ENCODE assay signal across 1 cellular context in the genomic region with DNA sequence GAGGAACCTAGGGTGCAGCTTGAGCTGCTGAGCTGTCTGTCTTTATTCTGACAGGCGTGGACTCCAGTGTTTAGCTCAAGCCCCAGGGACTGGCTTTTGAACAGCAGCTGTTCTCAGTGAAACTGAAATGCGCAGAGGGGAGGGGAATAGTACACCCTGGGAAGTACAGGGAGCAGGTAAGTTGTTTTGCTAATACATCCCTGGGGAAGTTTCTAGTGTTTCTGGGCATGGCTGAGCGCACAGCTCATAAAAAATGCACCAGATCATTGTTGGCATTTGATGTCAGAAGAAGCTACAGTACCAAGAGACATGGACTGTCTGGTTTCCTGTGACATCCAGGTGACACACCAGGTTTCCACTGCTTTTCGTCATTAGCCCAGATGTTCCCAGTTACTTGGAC.
TF ChIP-seq lines count a peak whose summit lies in the region.

No MANE protein-coding gene starts in this region.

TF ChIP-seq in H1, 55 proteins besides CTCF, POLR2A, EP300 and RAD21 (continued from another document):
- TF ChIP-seq PHF8 (conservative IDR thresholded peaks at IDR 0.05; ENCODE audit: low read depth, low read length) (no peak), RXRA (IDR thresholded peaks at IDR 0.05; ENCODE audit: insufficient read depth, low read depth, low read length) (no peak), BRCA1 (IDR thresholded peaks at IDR 0.05; ENCODE audit: low read depth, low read length) (no peak), RFX5 (IDR thresholded peaks at IDR 0.05; ENCODE audit: borderline replicate concordance, low read depth, low read length) (no peak), SUZ12 (IDR thresholded peaks at IDR 0.05; ENCODE audit: low read length) (no peak), BACH1 (IDR thresholded peaks at IDR 0.05; ENCODE audit: low read length) (no peak), HDAC2 (IDR thresholded peaks at IDR 0.05; ENCODE audit: borderline replicate concordance in 1 of 2, low read depth in 2 of 2, low read length in 2 of 2) (no peak), CREB1 (IDR thresholded peaks at IDR 0.05) (no peak), MAX (IDR thresholded peaks at IDR 0.05) (no peak)
- TF ChIP-seq, protein P1, sequence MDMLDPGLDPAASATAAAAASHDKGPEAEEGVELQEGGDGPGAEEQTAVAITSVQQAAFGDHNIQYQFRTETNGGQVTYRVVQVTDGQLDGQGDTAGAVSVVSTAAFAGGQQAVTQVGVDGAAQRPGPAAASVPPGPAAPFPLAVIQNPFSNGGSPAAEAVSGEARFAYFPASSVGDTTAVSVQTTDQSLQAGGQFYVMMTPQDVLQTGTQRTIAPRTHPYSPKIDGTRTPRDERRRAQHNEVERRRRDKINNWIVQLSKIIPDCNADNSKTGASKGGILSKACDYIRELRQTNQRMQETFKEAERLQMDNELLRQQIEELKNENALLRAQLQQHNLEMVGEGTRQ (IDR thresholded peaks at IDR 0.05; ENCODE audit: low read length): no peak
- TF ChIP-seq, protein P2, sequence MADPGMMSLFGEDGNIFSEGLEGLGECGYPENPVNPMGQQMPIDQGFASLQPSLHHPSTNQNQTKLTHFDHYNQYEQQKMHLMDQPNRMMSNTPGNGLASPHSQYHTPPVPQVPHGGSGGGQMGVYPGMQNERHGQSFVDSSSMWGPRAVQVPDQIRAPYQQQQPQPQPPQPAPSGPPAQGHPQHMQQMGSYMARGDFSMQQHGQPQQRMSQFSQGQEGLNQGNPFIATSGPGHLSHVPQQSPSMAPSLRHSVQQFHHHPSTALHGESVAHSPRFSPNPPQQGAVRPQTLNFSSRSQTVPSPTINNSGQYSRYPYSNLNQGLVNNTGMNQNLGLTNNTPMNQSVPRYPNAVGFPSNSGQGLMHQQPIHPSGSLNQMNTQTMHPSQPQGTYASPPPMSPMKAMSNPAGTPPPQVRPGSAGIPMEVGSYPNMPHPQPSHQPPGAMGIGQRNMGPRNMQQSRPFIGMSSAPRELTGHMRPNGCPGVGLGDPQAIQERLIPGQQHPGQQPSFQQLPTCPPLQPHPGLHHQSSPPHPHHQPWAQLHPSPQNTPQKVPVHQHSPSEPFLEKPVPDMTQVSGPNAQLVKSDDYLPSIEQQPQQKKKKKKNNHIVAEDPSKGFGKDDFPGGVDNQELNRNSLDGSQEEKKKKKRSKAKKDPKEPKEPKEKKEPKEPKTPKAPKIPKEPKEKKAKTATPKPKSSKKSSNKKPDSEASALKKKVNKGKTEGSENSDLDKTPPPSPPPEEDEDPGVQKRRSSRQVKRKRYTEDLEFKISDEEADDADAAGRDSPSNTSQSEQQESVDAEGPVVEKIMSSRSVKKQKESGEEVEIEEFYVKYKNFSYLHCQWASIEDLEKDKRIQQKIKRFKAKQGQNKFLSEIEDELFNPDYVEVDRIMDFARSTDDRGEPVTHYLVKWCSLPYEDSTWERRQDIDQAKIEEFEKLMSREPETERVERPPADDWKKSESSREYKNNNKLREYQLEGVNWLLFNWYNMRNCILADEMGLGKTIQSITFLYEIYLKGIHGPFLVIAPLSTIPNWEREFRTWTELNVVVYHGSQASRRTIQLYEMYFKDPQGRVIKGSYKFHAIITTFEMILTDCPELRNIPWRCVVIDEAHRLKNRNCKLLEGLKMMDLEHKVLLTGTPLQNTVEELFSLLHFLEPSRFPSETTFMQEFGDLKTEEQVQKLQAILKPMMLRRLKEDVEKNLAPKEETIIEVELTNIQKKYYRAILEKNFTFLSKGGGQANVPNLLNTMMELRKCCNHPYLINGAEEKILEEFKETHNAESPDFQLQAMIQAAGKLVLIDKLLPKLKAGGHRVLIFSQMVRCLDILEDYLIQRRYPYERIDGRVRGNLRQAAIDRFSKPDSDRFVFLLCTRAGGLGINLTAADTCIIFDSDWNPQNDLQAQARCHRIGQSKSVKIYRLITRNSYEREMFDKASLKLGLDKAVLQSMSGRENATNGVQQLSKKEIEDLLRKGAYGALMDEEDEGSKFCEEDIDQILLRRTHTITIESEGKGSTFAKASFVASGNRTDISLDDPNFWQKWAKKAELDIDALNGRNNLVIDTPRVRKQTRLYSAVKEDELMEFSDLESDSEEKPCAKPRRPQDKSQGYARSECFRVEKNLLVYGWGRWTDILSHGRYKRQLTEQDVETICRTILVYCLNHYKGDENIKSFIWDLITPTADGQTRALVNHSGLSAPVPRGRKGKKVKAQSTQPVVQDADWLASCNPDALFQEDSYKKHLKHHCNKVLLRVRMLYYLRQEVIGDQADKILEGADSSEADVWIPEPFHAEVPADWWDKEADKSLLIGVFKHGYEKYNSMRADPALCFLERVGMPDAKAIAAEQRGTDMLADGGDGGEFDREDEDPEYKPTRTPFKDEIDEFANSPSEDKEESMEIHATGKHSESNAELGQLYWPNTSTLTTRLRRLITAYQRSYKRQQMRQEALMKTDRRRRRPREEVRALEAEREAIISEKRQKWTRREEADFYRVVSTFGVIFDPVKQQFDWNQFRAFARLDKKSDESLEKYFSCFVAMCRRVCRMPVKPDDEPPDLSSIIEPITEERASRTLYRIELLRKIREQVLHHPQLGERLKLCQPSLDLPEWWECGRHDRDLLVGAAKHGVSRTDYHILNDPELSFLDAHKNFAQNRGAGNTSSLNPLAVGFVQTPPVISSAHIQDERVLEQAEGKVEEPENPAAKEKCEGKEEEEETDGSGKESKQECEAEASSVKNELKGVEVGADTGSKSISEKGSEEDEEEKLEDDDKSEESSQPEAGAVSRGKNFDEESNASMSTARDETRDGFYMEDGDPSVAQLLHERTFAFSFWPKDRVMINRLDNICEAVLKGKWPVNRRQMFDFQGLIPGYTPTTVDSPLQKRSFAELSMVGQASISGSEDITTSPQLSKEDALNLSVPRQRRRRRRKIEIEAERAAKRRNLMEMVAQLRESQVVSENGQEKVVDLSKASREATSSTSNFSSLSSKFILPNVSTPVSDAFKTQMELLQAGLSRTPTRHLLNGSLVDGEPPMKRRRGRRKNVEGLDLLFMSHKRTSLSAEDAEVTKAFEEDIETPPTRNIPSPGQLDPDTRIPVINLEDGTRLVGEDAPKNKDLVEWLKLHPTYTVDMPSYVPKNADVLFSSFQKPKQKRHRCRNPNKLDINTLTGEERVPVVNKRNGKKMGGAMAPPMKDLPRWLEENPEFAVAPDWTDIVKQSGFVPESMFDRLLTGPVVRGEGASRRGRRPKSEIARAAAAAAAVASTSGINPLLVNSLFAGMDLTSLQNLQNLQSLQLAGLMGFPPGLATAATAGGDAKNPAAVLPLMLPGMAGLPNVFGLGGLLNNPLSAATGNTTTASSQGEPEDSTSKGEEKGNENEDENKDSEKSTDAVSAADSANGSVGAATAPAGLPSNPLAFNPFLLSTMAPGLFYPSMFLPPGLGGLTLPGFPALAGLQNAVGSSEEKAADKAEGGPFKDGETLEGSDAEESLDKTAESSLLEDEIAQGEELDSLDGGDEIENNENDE (IDR thresholded peaks at IDR 0.05; ENCODE audit: insufficient replicate concordance, low read length): no peak
